19 cellular contexts compared by ENCODE assay signal in the genomic region with DNA sequence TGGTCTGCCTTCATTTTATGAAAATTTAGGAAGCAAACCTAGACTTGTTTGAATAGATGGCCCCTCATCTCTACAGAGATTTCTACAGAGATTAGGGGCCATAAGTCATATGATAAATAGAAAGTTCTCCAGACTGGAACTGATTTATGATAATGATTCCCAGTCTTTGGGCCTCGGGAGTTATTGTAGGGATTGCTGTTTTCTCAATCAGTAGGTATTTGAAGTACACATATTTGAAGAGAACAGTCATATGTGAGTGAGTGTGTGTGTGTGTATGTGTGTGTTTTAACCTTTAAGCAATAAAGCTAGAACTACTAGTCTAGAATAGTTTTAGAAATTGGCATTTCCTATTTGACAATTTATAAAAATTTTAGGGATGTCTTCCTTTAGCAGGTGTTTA.
A peak's percentile ranks its signal among the peaks of the same experiment; 100 is the strongest.
DNase-seq lines count a peak whose midpoint lies in the region; ATAC-seq and TF ChIP-seq lines count a peak whose summit lies in the region.
"Had no signal": no experiment of that assay in that cellular context is flagged by ENCODE, and none has a peak within 500 bp of the region (broad histone marks: within the 10 kb centered on the region; RNA-seq: fewer than 3 reads in every experiment).

No MANE protein-coding gene starts in this region.

- TF ChIP-seq POLR2A in lower leg skin (IDR thresholded peaks at IDR 0.05): no peak

- H3K4me2 ChIP-seq in GM23248 (ENCODE audit: unreplicated experiment): no peak overlapping the region
- H3K4me2 ChIP-seq: PC-9 had no signal

- H3K27me3 ChIP-seq in GM23248 (replicated peaks; ENCODE audit: insufficient read depth): no peaks in the 10 kb centered on the region

- in situ Hi-C loops in GM23248 (cut with MboI): no loop called here

- H3K9me2 ChIP-seq in GM23248 (ENCODE audit: insufficient read depth): no peaks in the 10 kb centered on the region

- no peaks in the 10 kb centered on the region for H3K9me3 Mint-ChIP-seq in activated B cell treated with CpG ODN at 0.5 μM for 24 hours
- H3K9me3 Mint-ChIP-seq: CD4-positive, CD25-positive, alpha-beta regulatory T cell had no signal

- peaks cover 59% of the 10 kb centered on the region for H3K4me1 Mint-ChIP-seq in activated B cell treated with CpG ODN at 0.5 μM for 24 hours
- H3K4me1 Mint-ChIP-seq: CD4-positive, CD25-positive, alpha-beta regulatory T cell had no signal

- no peaks in the 10 kb centered on the region for H3K36me3 Mint-ChIP-seq in activated B cell treated with CpG ODN at 0.5 μM for 24 hours (ENCODE audit: low read depth)
- H3K36me3 Mint-ChIP-seq: CD4-positive, CD25-positive, alpha-beta regulatory T cell had no signal

- peak overlapping the region; percentile 85 for H3K27ac Mint-ChIP-seq in activated B cell treated with CpG ODN at 0.5 μM for 24 hours
- H3K27ac Mint-ChIP-seq: CD4-positive, CD25-positive, alpha-beta regulatory T cell had no signal

- peaks cover 96% of the 10 kb centered on the region for H3K79me2 ChIP-seq in GM23248 (ENCODE audit: insufficient read depth)

- no peak overlapping the region for H2AFZ ChIP-seq in GM23248
- H2AFZ ChIP-seq: PC-9 had no signal

- H3K9ac ChIP-seq in GM23248: no peak overlapping the region

- no peaks in the 10 kb centered on the region for H3K9me3 ChIP-seq in GM23248 (ENCODE audit: low read depth)

- TF ChIP-seq CTCF in activated B cell treated with CpG ODN at 0.5 μM for 24 hours (IDR thresholded peaks at IDR 0.05): no peak
- no peak for TF ChIP-seq CTCF in lower leg skin (IDR thresholded peaks at IDR 0.05)

- H3K4me3 Mint-ChIP-seq in activated B cell treated with CpG ODN at 0.5 μM for 24 hours: no peak overlapping the region
- H3K4me3 Mint-ChIP-seq: CD4-positive, CD25-positive, alpha-beta regulatory T cell had no signal

- no peaks in the 10 kb centered on the region for H3K36me3 ChIP-seq in GM23248 (ENCODE audit: low read depth)

- H3K27ac ChIP-seq in GM23248: no peak overlapping the region
- H3K27ac ChIP-seq: PC-9 had no signal

- intact Hi-C loops in activated B cell treated with CpG ODN at 0.5 μM for 24 hours (cut with micrococcal nuclease): loop anchor here (5.0 kb wide), 1 partner anchor 39 kb away; no protein-coding TSS in a partner anchor
- intact Hi-C loops in lower leg skin (cut with DNase I; ENCODE audit: low total_unique reads): no loop called here

- WGBS in GM23248 (ENCODE audit: low coverage in 1 of 2, low lambda C conversion rate in 2 of 2, missing lambda C conversion rate in 2 of 2), 2 experiments: 0 to 4% methylated on average over 1 of the region's 1 CpG
- WGBS in lower leg skin, 2 donors: 62 to 67% methylated on average over 1 of the region's 1 CpG

- H3K27me3 Mint-ChIP-seq in activated B cell treated with CpG ODN at 0.5 μM for 24 hours: no peaks in the 10 kb centered on the region

- no peak overlapping the region for H3K4me3 ChIP-seq in GM23248
- H3K4me3 ChIP-seq in lower leg skin (ENCODE audit: low read depth, poor library complexity, severe bottlenecking): no peak overlapping the region
- H3K4me3 ChIP-seq: PC-9 had no signal

- H3F3A ChIP-seq in GM23248 (ENCODE audit: insufficient read depth): peaks cover 57% of the 10 kb centered on the region

- H3K4me1 ChIP-seq in GM23248 (ENCODE audit: insufficient read depth): peaks cover 78% of the 10 kb centered on the region

- ATAC-seq in activated B cell treated with CpG ODN at 0.5 μM for 24 hours (ENCODE audit: low read depth) (no peak), GM18861 (IDR thresholded peaks at IDR 0.05; ENCODE audit: unreplicated experiment) (no peak), HG02852 (IDR thresholded peaks at IDR 0.05; ENCODE audit: unreplicated experiment) (no peak), HG02623 (IDR thresholded peaks at IDR 0.05; ENCODE audit: unreplicated experiment) (no peak)
- ATAC-seq: Right ventricle myocardium inferior had no signal

- DNase-seq in GM23248 (peak; percentile 60), activated B cell treated with CpG ODN at 0.5 μM for 24 hours (no peak), fibroblast of peridontal ligament (ENCODE audit: extremely low read depth) (peak; percentile 83), renal cortical epithelial cell (ENCODE audit: low read depth) (peak; percentile 80), lower leg skin (ENCODE audit: low spot score in 2 of 2) (no peak)
- DNase-seq: AML-193; Calu3; CD4-positive, CD25-positive, alpha-beta regulatory T cell; GDM1; KG1; NCI-H1092; NCI-H1694; NCI-H345; NCI-H69; PC-9 had no signal

- CTCF ChIA-PET in activated B cell treated with CpG ODN at 0.5 μM for 24 hours (lab: Charles Lee): no interaction called here

- peaks cover 8% of the 10 kb centered on the region; the same call in 1 of the 2 replicates for H4K20me1 ChIP-seq in GM23248 (ENCODE audit: insufficient read depth)

- POLR2A ChIA-PET in activated B cell treated with CpG ODN at 0.5 μM for 24 hours (lab: Charles Lee): no interaction called here

Comparison
In these comparisons a context has a peak if more than half of its experiments do, and no peak if none do; other contexts are left out.
1. DNase-seq: peak in GM23248 (single experiment), fibroblast of peridontal ligament (single experiment) and renal cortical epithelial cell (single experiment); none in activated B cell treated with CpG ODN at 0.5 μM for 24 hours (single experiment) and lower leg skin (0 of 2).